1 cellular context compared by ENCODE assay signal in the genomic region with DNA sequence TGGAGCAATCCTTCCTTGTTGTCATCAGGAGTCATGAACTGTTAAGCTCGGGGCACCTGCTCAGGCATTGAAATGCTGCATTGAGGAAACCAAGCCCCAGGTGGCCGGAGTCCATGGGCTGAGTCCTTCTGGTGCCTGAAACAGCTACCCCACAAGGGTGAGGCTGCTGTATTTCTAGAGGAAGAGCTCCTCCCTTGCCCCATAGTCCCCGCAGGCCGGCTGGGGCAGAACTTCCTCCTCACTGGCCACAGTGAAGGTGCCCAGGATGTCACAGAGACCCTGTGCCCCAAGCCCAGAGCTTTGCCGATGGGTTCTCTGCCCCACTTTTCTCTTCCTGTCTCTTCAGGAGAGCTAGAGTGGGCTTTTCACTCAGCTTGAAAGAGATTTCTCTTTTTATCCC.
TF ChIP-seq lines count a peak whose summit lies in the region.

No MANE protein-coding gene starts in this region.

TF ChIP-seq in IMR-90, 13 proteins besides CTCF, POLR2A, EP300 and RAD21 (continued from another document):
- TF ChIP-seq, protein P1, sequence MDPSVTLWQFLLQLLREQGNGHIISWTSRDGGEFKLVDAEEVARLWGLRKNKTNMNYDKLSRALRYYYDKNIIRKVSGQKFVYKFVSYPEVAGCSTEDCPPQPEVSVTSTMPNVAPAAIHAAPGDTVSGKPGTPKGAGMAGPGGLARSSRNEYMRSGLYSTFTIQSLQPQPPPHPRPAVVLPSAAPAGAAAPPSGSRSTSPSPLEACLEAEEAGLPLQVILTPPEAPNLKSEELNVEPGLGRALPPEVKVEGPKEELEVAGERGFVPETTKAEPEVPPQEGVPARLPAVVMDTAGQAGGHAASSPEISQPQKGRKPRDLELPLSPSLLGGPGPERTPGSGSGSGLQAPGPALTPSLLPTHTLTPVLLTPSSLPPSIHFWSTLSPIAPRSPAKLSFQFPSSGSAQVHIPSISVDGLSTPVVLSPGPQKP (IDR thresholded peaks at IDR 0.05; ENCODE audit: borderline replicate concordance, low read depth, low read length), result no peak
